Comparison of ENCODE assay signal across 8 cellular contexts in genomic region chr11:90455347-90455920, GRCh38.
A peak's percentile ranks its signal among the peaks of the same experiment; 100 is the strongest.
DNase-seq lines count a peak whose midpoint lies in the region; FAIRE-seq and TF ChIP-seq lines count a peak whose summit lies in the region.
"Not testable (repeated sequence)": the region's sequence is repeated elsewhere in the genome, so short reads cannot be mapped to it uniquely, and the experiment has no call there.

No MANE protein-coding gene starts in this region.

- intact Hi-C loops in ascending aorta (cut with DNase I); tibial artery (cut with DNase I; ENCODE audit: low total_unique reads): not testable (repeated sequence)

- not testable (repeated sequence) for H3K79me2 ChIP-seq in keratinocyte (ENCODE audit: control insufficient read depth, insufficient read depth, low read length)

- not testable (repeated sequence) for H3K9me3 ChIP-seq in ascending aorta; endodermal cell (ENCODE audit: control insufficient read depth, low read length); keratinocyte (ENCODE audit: control insufficient read depth, low read depth, low read length); tibial artery

- not testable (repeated sequence) for H3K4me2 ChIP-seq in keratinocyte (ENCODE audit: control insufficient read depth, extremely low read depth, insufficient read depth, low read depth, low read length)

- H3K4me3 Mint-ChIP-seq in endodermal cell = not testable (repeated sequence)

- FAIRE-seq in keratinocyte (lab: Jason Lieb, UNC) = peak; percentile 67

- H4K20me1 ChIP-seq in keratinocyte (ENCODE audit: control insufficient read depth, extremely low read depth, insufficient read depth, low read length) = not testable (repeated sequence)

- H3K27me3 Mint-ChIP-seq in endodermal cell (ENCODE audit: insufficient read depth) = not testable (repeated sequence)

- TF ChIP-seq CTCF in ascending aorta (IDR thresholded peaks at IDR 0.05); endodermal cell (conservative IDR thresholded peaks at IDR 0.05); keratinocyte (optimal IDR thresholded peaks at IDR 0.05 in 1 of 3, IDR thresholded peaks at IDR 0.05 in 1 of 3, conservative IDR thresholded peaks at IDR 0.05 in 1 of 3; ENCODE audit: extremely low read depth in 1 of 3, insufficient read depth in 2 of 3, low read length in 3 of 3); tibial artery (IDR thresholded peaks at IDR 0.05): not testable (repeated sequence)

- not testable (repeated sequence) for H3K9ac ChIP-seq in endodermal cell (ENCODE audit: extremely low read depth, low read length, poor library complexity, severe bottlenecking); keratinocyte (ENCODE audit: control insufficient read depth, extremely low read depth, insufficient read depth, low read length)

- H3K36me3 Mint-ChIP-seq in endodermal cell (ENCODE audit: low read depth) = not testable (repeated sequence)

- H3K4me1 Mint-ChIP-seq in endodermal cell = peaks cover 23% of the 10 kb centered on the region

- not testable (repeated sequence) for H3K4me3 ChIP-seq in ascending aorta; endodermal cell (ENCODE audit: low read length); keratinocyte (ENCODE audit: control insufficient read depth in 2 of 3, extremely low read depth in 1 of 3, insufficient read depth in 2 of 3, low read depth in 1 of 3, low read length in 3 of 3); tibial artery

- H3K27ac ChIP-seq in ascending aorta (peak overlapping the region; percentile 24 to 68), tibial artery (peak overlapping the region; percentile 26 to 36)
- not testable (repeated sequence) for H3K27ac ChIP-seq in endodermal cell (ENCODE audit: low read depth, low read length); keratinocyte (ENCODE audit: control insufficient read depth, insufficient read depth, low read length)

- H3K4me1 ChIP-seq in ascending aorta; endodermal cell (ENCODE audit: control insufficient read depth, insufficient read depth, low read length); keratinocyte (ENCODE audit: control insufficient read depth, extremely low read depth, insufficient read depth, low read length): not testable (repeated sequence)
- peaks cover 0 to 49% (median 6%) of the 10 kb centered on the region in 4 donors for H3K4me1 ChIP-seq in tibial artery

- H3K27me3 ChIP-seq in ascending aorta; endodermal cell (ENCODE audit: control insufficient read depth, insufficient read depth, low read length, poor library complexity, severe bottlenecking); keratinocyte (ENCODE audit: control insufficient read depth, extremely low read depth, insufficient read depth, low read length); tibial artery: not testable (repeated sequence)

- WGBS in endodermal cell (ENCODE audit: insufficient coverage in 1 of 2, insufficient read length in 1 of 2), 2 experiments = 74 to 77% methylated on average over 3 to 6 of the region's 6 CpGs

- not testable (repeated sequence) for H3K9me1 ChIP-seq in keratinocyte (ENCODE audit: control insufficient read depth, extremely low read depth, insufficient read depth, low read length)

- not testable (repeated sequence) for H3K9me3 Mint-ChIP-seq in endodermal cell

- DNase-seq in DMS79 (lab: John Stamatoyannopoulos, UW) (peak; percentile 29), NCI-H1105 treated with DMSO at 0.1 percent for 48 hours (lab: John Stamatoyannopoulos, UW) (peak; percentile 39), NCI-H69 (lab: John Stamatoyannopoulos, UW) (peak; percentile 78), mucosa of gallbladder (ENCODE audit: low spot score) (peak; percentile 22)
- DNase-seq in ascending aorta (ENCODE audit: low spot score in 2 of 2); endodermal cell; keratinocyte (ENCODE audit: low read depth, low spot score); tibial artery: not testable (repeated sequence)

- H3K27ac Mint-ChIP-seq in endodermal cell = peak overlapping the region; percentile 59

- H3K36me3 ChIP-seq in ascending aorta; endodermal cell (ENCODE audit: control insufficient read depth, insufficient read depth, low read length); keratinocyte (ENCODE audit: control insufficient read depth in 2 of 2, extremely low read depth in 1 of 2, insufficient read depth in 2 of 2, low read length in 2 of 2); tibial artery: not testable (repeated sequence)

- dilution Hi-C loops in keratinocyte (cut with MboI; ENCODE audit: extremely low pct_ligation_motif_present, low sequenced_read_pairs) = not testable (repeated sequence)

- H2AFZ ChIP-seq in keratinocyte (ENCODE audit: control insufficient read depth, low read length) = not testable (repeated sequence)
